ENCODE assay signal across 14 cellular contexts in the genomic region with DNA sequence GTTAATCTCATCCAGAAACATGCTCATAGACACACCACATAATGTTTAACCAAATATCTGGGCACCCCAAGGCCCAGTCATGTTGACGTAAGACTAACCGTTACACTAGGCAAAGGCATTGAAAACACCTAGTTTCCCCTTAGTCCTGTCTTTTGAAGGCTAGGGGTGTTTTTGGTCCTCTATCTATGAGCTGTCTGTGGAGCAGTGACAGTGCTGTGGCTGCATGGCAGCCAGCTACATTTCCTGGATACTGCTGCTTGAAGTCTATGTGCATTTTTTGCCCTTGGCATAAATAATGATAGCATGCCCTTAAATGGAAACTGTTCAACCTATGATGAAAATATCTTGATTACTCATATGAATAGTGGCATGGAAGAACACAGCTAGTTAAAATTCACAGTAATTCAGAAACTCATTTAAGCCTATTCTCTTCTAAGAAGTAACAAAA. TPM values are rescaled to one million over a fixed set of nuclear protein-coding genes. Genes with fewer than 3 reads are reported as not detected.
DNase-seq lines count a peak whose midpoint lies in the region; ATAC-seq and TF ChIP-seq lines count a peak whose summit lies in the region.
"Had no signal": no experiment of that assay in that cellular context is flagged by ENCODE, and none has a peak within 500 bp of the region (broad histone marks: within the 10 kb centered on the region; RNA-seq: fewer than 3 reads in every experiment).

No MANE protein-coding gene starts in this region.

- peak; percentile 49 for DNase-seq in stimulated activated CD4-positive, alpha-beta T cell treated with anti-CD3 and anti-CD28 coated beads, Interleukin-15, amount 100 ng/mL, for 24 hours
- DNase-seq in stimulated activated CD4-positive, alpha-beta T cell treated with anti-CD3 and anti-CD28 coated beads, Interleukin-12 subunit alpha, Interleukin-12 subunit beta, amount 100 ng/mL, for 4 hours = no peak
- DNase-seq in activated CD8-positive, alpha-beta T cell treated with anti-CD3 and anti-CD28 coated beads for 36 hours = peak; percentile 62
- DNase-seq in NCI-H128 (lab: John Stamatoyannopoulos, UW; ENCODE audit: unreplicated experiment) = no peak
- DNase-seq in NCI-H2107 (lab: John Stamatoyannopoulos, UW) = no peak
- DNase-seq: AML-193, NCI-H1930, NCI-H526 treated with DMSO at 0.1 percent for 48 hours, posterior cingulate gyrus, substantia nigra had no signal

- H3K27me3 Mint-ChIP-seq in activated CD8-positive, alpha-beta T cell treated with anti-CD3 and anti-CD28 coated beads for 36 hours = no peaks in the 10 kb centered on the region
- no peaks in the 10 kb centered on the region for H3K27me3 Mint-ChIP-seq in stimulated activated memory B cell treated with anti-CD40 and anti-IgM and Interleukin-4, amounts not matched to agents 10 μg/mL and 1 μg/mL and 100 μg/mL, for 72 hours

- H3K4me1 Mint-ChIP-seq in activated CD8-positive, alpha-beta T cell treated with anti-CD3 and anti-CD28 coated beads for 36 hours (ENCODE audit: low read depth) = peaks cover 35% of the 10 kb centered on the region
- peaks cover 47% of the 10 kb centered on the region for H3K4me1 Mint-ChIP-seq in stimulated activated memory B cell treated with anti-CD40 and anti-IgM and Interleukin-4, amounts not matched to agents 10 μg/mL and 1 μg/mL and 100 μg/mL, for 72 hours

- CTCF ChIA-PET in activated CD8-positive, alpha-beta T cell treated with anti-CD3 and anti-CD28 coated beads for 36 hours (lab: Charles Lee) = interaction anchor here (0.6 to 1.7 kb wide), 3 partner anchors 13 to 23 kb away, joined by 3 to 8 read pairs (median 4); partner anchors contain the start of gene FARS2

- H3K9me3 Mint-ChIP-seq in activated CD8-positive, alpha-beta T cell treated with anti-CD3 and anti-CD28 coated beads for 36 hours = no peaks in the 10 kb centered on the region
- no peaks in the 10 kb centered on the region for H3K9me3 Mint-ChIP-seq in stimulated activated memory B cell treated with anti-CD40 and anti-IgM and Interleukin-4, amounts not matched to agents 10 μg/mL and 1 μg/mL and 100 μg/mL, for 72 hours

- H3K27ac Mint-ChIP-seq in activated CD8-positive, alpha-beta T cell treated with anti-CD3 and anti-CD28 coated beads for 36 hours = peak overlapping the region; percentile 85
- peak overlapping the region; percentile 96 for H3K27ac Mint-ChIP-seq in stimulated activated memory B cell treated with anti-CD40 and anti-IgM and Interleukin-4, amounts not matched to agents 10 μg/mL and 1 μg/mL and 100 μg/mL, for 72 hours

- H3K4me3 Mint-ChIP-seq in activated CD8-positive, alpha-beta T cell treated with anti-CD3 and anti-CD28 coated beads for 36 hours = no peak overlapping the region
- H3K4me3 Mint-ChIP-seq in stimulated activated memory B cell treated with anti-CD40 and anti-IgM and Interleukin-4, amounts not matched to agents 10 μg/mL and 1 μg/mL and 100 μg/mL, for 72 hours = no peak overlapping the region

- peak; percentile 31 for ATAC-seq in GM19351 (IDR thresholded peaks at IDR 0.05; ENCODE audit: unreplicated experiment)
- peak; percentile 92 for ATAC-seq in activated CD8-positive, alpha-beta T cell treated with anti-CD3 and anti-CD28 coated beads for 36 hours
- peak; percentile 59 for ATAC-seq in stimulated activated memory B cell treated with anti-CD40 and anti-IgM and Interleukin-4, amounts not matched to agents 10 μg/mL and 1 μg/mL and 100 μg/mL, for 72 hours
- ATAC-seq in HG03457 (IDR thresholded peaks at IDR 0.05; ENCODE audit: unreplicated experiment) = no peak
- ATAC-seq: gastroesophageal sphincter had no signal

- POLR2A ChIA-PET in activated CD8-positive, alpha-beta T cell treated with anti-CD3 and anti-CD28 coated beads for 36 hours (lab: Charles Lee) = interaction anchor here (1.8 to 7.8 kb wide), 2 partner anchors 19 to 23 kb away, joined by 10 to 41 read pairs; partner anchors contain the start of genes FARS2 and LYRM4

- peaks cover 6% of the 10 kb centered on the region for H3K36me3 Mint-ChIP-seq in activated CD8-positive, alpha-beta T cell treated with anti-CD3 and anti-CD28 coated beads for 36 hours (ENCODE audit: low read depth)
- peaks cover 11% of the 10 kb centered on the region for H3K36me3 Mint-ChIP-seq in stimulated activated memory B cell treated with anti-CD40 and anti-IgM and Interleukin-4, amounts not matched to agents 10 μg/mL and 1 μg/mL and 100 μg/mL, for 72 hours

- TF ChIP-seq CTCF in activated CD8-positive, alpha-beta T cell treated with anti-CD3 and anti-CD28 coated beads for 36 hours (IDR thresholded peaks at IDR 0.05) = no peak

- intact Hi-C loops in activated CD8-positive, alpha-beta T cell treated with anti-CD3 and anti-CD28 coated beads for 36 hours (cut with micrococcal nuclease) = no loop called here

RNA-seq across cellular contexts. Expression of gene FARS2, which starts 18.6 kb away (rescaled TPM):
- 10 to 100 TPM; 15.7 to 18.5 TPM for total RNA-seq in activated CD8-positive, alpha-beta T cell treated with anti-CD3 and anti-CD28 coated beads for 36 hours

RNA-seq across cellular contexts. Expression of gene LYRM4, which starts 19.2 kb away (rescaled TPM):
- total RNA-seq in activated CD8-positive, alpha-beta T cell treated with anti-CD3 and anti-CD28 coated beads for 36 hours = 10 to 100 TPM; 43.5 to 50.6 TPM

Comparison
In these comparisons a context has a peak if more than half of its experiments do, and no peak if none do; other contexts are left out.
1. DNase-seq: peak in stimulated activated CD4-positive, alpha-beta T cell treated with anti-CD3 and anti-CD28 coated beads, Interleukin-15, amount 100 ng/mL, for 24 hours (single experiment) and activated CD8-positive, alpha-beta T cell treated with anti-CD3 and anti-CD28 coated beads for 36 hours (single experiment); none in stimulated activated CD4-positive, alpha-beta T cell treated with anti-CD3 and anti-CD28 coated beads, Interleukin-12 subunit alpha, Interleukin-12 subunit beta, amount 100 ng/mL, for 4 hours (single experiment), NCI-H128 (single experiment) and NCI-H2107 (single experiment).